In the genomic region with DNA sequence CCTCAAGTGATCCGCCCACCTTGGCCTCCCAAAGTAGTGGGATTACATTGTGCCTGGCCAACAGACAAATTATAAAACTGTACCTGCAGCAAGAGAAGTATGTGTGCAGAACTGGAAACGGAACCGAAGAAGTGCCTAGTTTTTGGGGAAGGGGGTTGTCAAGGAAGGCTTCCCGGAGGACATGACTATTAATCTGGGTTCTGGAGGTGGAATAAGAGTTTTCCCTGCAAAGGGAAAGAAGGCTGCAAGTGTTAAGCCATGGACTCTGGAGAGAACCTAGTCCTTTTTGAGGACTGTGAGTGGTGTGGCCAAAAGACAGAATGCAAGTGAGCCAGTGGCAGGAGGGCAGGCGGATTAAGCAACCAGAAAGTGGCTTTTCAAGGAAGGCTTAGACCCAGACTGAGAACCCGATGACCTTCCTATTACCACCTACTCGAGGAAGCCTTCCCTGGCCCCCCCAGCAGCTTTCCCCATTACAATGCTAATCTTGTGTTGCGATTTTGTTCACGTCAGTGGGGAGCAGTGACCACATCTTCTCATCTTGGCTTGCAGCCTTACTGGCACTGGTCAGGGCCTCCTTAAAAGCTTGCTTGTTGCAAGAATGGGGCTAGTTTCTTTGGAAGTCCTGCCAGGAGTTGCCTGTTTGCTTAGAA, we compare ENCODE assay signal across 17 cellular contexts.
DNase-seq lines count a peak whose midpoint lies in the region; ATAC-seq and TF ChIP-seq lines count a peak whose summit lies in the region.
"Had no signal": no experiment of that assay in that cellular context is flagged by ENCODE, and none has a peak within 500 bp of the region (broad histone marks: within the 10 kb centered on the region; RNA-seq: fewer than 3 reads in every experiment).

No MANE protein-coding gene starts in this region.

- ATAC-seq in HG03196 (IDR thresholded peaks at IDR 0.05; ENCODE audit: unreplicated experiment): no peak
- ATAC-seq in GM19395 (IDR thresholded peaks at IDR 0.05; ENCODE audit: unreplicated experiment): no peak
- ATAC-seq: activated T-cell treated with anti-CD3 and anti-CD28 coated beads, Interleukin-2, amount 50 U/mL, for 72 hours; gastrocnemius medialis; psoas muscle had no signal

- no peaks in the 10 kb centered on the region for H3K36me3 ChIP-seq in HEK293 (ENCODE audit: control insufficient read depth in 2 of 2, insufficient read depth in 1 of 2, low read length in 2 of 2)
- H3K36me3 ChIP-seq: gastrocnemius medialis, uterus had no signal

- H3K27ac ChIP-seq in HEK293 (ENCODE audit: extremely low read depth, low read depth, low read length): no peak overlapping the region
- H3K27ac ChIP-seq: gastrocnemius medialis, GM23248, psoas muscle, uterus had no signal

- no peak for TF ChIP-seq CTCF in HEK293 (tag by site-specific recombination; IDR thresholded peaks at IDR 0.05)

- H3K4me3 ChIP-seq in HEK293 (ENCODE audit: low read depth, low read length) (no peak overlapping the region), skeletal muscle cell (ENCODE audit: low read depth, low read length) (no peak overlapping the region)
- H3K4me3 ChIP-seq: gastrocnemius medialis, GM23248, psoas muscle, uterus had no signal

- CTCF ChIA-PET in HEK293 (lab: Yijun Ruan, JAX): interaction anchor here (1.6 kb wide), 1 partner anchor 23 kb away, joined by 6 read pairs; no protein-coding TSS in a partner anchor

- POLR2A ChIA-PET in HEK293 (lab: Yijun Ruan, JAX): interaction anchor here (0.9 to 1.5 kb wide), 2 partner anchors 17 kb away, joined by 5 to 6 read pairs; a partner anchor contains a TSS

- H3K9me3 ChIP-seq in HEK293 (ENCODE audit: control insufficient read depth, insufficient read depth, low read depth, low read length): no peaks in the 10 kb centered on the region
- H3K9me3 ChIP-seq: gastrocnemius medialis, psoas muscle, uterus had no signal

- H3K4me3 Mint-ChIP-seq in activated T-cell treated with anti-CD3 and anti-CD28 coated beads, Interleukin-2, amount 50 U/mL, for 24 hours: no peak overlapping the region
- H3K4me3 Mint-ChIP-seq: activated T-cell treated with anti-CD3 and anti-CD28 coated beads, Interleukin-2, amount 50 U/mL, for 72 hours; CD4-positive, CD25-positive, alpha-beta regulatory T cell had no signal

- no peaks in the 10 kb centered on the region for H3K9me3 Mint-ChIP-seq in activated T-cell treated with anti-CD3 and anti-CD28 coated beads, Interleukin-2, amount 50 U/mL, for 24 hours
- H3K9me3 Mint-ChIP-seq: activated T-cell treated with anti-CD3 and anti-CD28 coated beads, Interleukin-2, amount 50 U/mL, for 72 hours; CD4-positive, CD25-positive, alpha-beta regulatory T cell had no signal

- H3K27ac Mint-ChIP-seq in activated T-cell treated with anti-CD3 and anti-CD28 coated beads, Interleukin-2, amount 50 U/mL, for 24 hours: no peak overlapping the region
- H3K27ac Mint-ChIP-seq: activated T-cell treated with anti-CD3 and anti-CD28 coated beads, Interleukin-2, amount 50 U/mL, for 72 hours; CD4-positive, CD25-positive, alpha-beta regulatory T cell had no signal

- H3K4me1 ChIP-seq in HEK293 (ENCODE audit: control insufficient read depth, insufficient read depth, low read length): peaks cover 15% of the 10 kb centered on the region
- H3K4me1 ChIP-seq: gastrocnemius medialis, psoas muscle, uterus had no signal

- peaks cover 5% of the 10 kb centered on the region for H3K4me1 Mint-ChIP-seq in activated T-cell treated with anti-CD3 and anti-CD28 coated beads, Interleukin-2, amount 50 U/mL, for 24 hours (ENCODE audit: low read depth)

- DNase-seq in anterior cingulate cortex (lab: John Stamatoyannopoulos, UW) (peak in 49 of 58 donors; percentile 22 to 89 (median 64)), hypothalamus (lab: John Stamatoyannopoulos, UW) (peak in 34 of 51 donors; percentile 14 to 87 (median 62)), skeletal muscle cell (ENCODE audit: low read depth) (peak; percentile 14), ACHN (no peak)
- DNase-seq in activated T-cell treated with anti-CD3 and anti-CD28 coated beads, Interleukin-2, amount 50 U/mL, for 24 hours: no peak
- DNase-seq: activated CD4-positive, alpha-beta T cell treated with anti-CD3 and anti-CD28 coated beads, Interleukin-2, amount 50 U/mL, for 1 hour; activated T-cell treated with anti-CD3 and anti-CD28 coated beads, Interleukin-2, amount 50 U/mL, for 72 hours; CD4-positive, CD25-positive, alpha-beta regulatory T cell; gastrocnemius medialis; GM23248; KBM-7; NCI-H446 treated with DMSO at 0.1 percent for 48 hours; psoas muscle; uterus had no signal

- in situ Hi-C loops in ACHN (cut with HindIII; ENCODE audit: low pct_ligation_motif_present, low pct_unique_long_range_greater_than_20kb, low sequenced_read_pairs): no loop called here

- no peaks in the 10 kb centered on the region for H3K36me3 Mint-ChIP-seq in activated T-cell treated with anti-CD3 and anti-CD28 coated beads, Interleukin-2, amount 50 U/mL, for 24 hours (ENCODE audit: low read depth)
- H3K36me3 Mint-ChIP-seq: CD4-positive, CD25-positive, alpha-beta regulatory T cell had no signal

- no peaks in the 10 kb centered on the region for H3K27me3 Mint-ChIP-seq in activated T-cell treated with anti-CD3 and anti-CD28 coated beads, Interleukin-2, amount 50 U/mL, for 24 hours

TF ChIP-seq in HEK293, 187 proteins besides CTCF, POLR2A, EP300 and RAD21:
- no peak for TF ChIP-seq ZBTB48 (tag by site-specific recombination; IDR thresholded peaks at IDR 0.05)
- no peak for TF ChIP-seq ZNF423 (tag by site-specific recombination; IDR thresholded peaks at IDR 0.05)
- no peak for TF ChIP-seq ZNF19 (tag by site-specific recombination; IDR thresholded peaks at IDR 0.05; ENCODE audit: low read depth)
- TF ChIP-seq ZFP3 (tag by site-specific recombination; IDR thresholded peaks at IDR 0.05; ENCODE audit: low read depth): peak; percentile 67

Comparison
In these comparisons a context has a peak if more than half of its experiments do, and no peak if none do; other contexts are left out.
1. DNase-seq: peak in anterior cingulate cortex (49 of 58), hypothalamus (34 of 51) and skeletal muscle cell (single experiment); none in activated T-cell treated with anti-CD3 and anti-CD28 coated beads, Interleukin-2, amount 50 U/mL, for 24 hours (single experiment) and ACHN (single experiment).